In genomic region chr7:151624246-151624928, GRCh38 we compare ENCODE assay signal across 26 cellular contexts.
DNase-seq lines count a peak whose midpoint lies in the region; ATAC-seq and TF ChIP-seq lines count a peak whose summit lies in the region.
"Had no signal": no experiment of that assay in that cellular context is flagged by ENCODE, and none has a peak within 500 bp of the region (broad histone marks: within the 10 kb centered on the region; RNA-seq: fewer than 3 reads in every experiment).

No MANE protein-coding gene starts in this region.

- H3K4me1 Mint-ChIP-seq in WTC11 (peaks cover 42% of the 10 kb centered on the region), immature natural killer cell (peaks cover 28 to 44% of the 10 kb centered on the region in 2 donors)
- H3K4me1 Mint-ChIP-seq in stimulated activated naive CD8-positive, alpha-beta T cell treated with anti-CD3 and anti-CD28 coated beads, Interleukin-15, amount 100 ng/mL, for 72 hours = peaks cover 36% of the 10 kb centered on the region

- intact Hi-C loops in lower lobe of right lung (cut with DNase I) = no loop called here

- CTCF ChIA-PET in WTC11 (lab: Charles Lee) = interaction anchor here (1.3 kb wide), 1 partner anchor 112 kb away, joined by 3 read pairs; no protein-coding TSS in a partner anchor

- H3K9me3 Mint-ChIP-seq in WTC11 (no peaks in the 10 kb centered on the region), immature natural killer cell (no peaks in the 10 kb centered on the region)
- H3K9me3 Mint-ChIP-seq in stimulated activated naive CD8-positive, alpha-beta T cell treated with anti-CD3 and anti-CD28 coated beads, Interleukin-15, amount 100 ng/mL, for 72 hours = no peaks in the 10 kb centered on the region
- H3K9me3 Mint-ChIP-seq: CD8-positive, alpha-beta memory T cell; T-cell had no signal

- peaks cover 7% of the 10 kb centered on the region for H3K27me3 Mint-ChIP-seq in WTC11 (ENCODE audit: low read depth)
- H3K27me3 Mint-ChIP-seq in immature natural killer cell (ENCODE audit: low read depth in 3 of 3) = peaks cover 0 to 5% (median 0%) of the 10 kb centered on the region in 3 donors
- H3K27me3 Mint-ChIP-seq in stimulated activated naive CD8-positive, alpha-beta T cell treated with anti-CD3 and anti-CD28 coated beads, Interleukin-15, amount 100 ng/mL, for 72 hours = no peaks in the 10 kb centered on the region
- H3K27me3 Mint-ChIP-seq: CD8-positive, alpha-beta memory T cell; progenitor cell of endocrine pancreas; T-cell had no signal

- ATAC-seq in WTC11 (no peak), HG02588 (IDR thresholded peaks at IDR 0.05; ENCODE audit: unreplicated experiment) (no peak), lower lobe of right lung (no peak)
- ATAC-seq in stimulated activated naive CD8-positive, alpha-beta T cell treated with anti-CD3 and anti-CD28 coated beads, Interleukin-15, amount 100 ng/mL, for 72 hours = no peak
- ATAC-seq: HCT116, left lobe of liver, T-cell had no signal

- no peaks in the 10 kb centered on the region for H3K36me3 ChIP-seq in lower lobe of right lung
- H3K36me3 ChIP-seq: transverse colon had no signal

- H3K27ac ChIP-seq in lower lobe of right lung = no peak overlapping the region
- H3K27ac ChIP-seq: epithelial cell of prostate, transverse colon had no signal

- no peaks in the 10 kb centered on the region for H3K4me1 ChIP-seq in lower lobe of right lung

- peak; percentile 14 for DNase-seq in stimulated activated CD4-positive, alpha-beta T cell treated with anti-CD3 and anti-CD28 coated beads, Interleukin-15, amount 100 ng/mL, for 24 hours
- DNase-seq in stimulated activated CD4-positive, alpha-beta T cell treated with anti-CD3 and anti-CD28 coated beads, Interleukin-4, amount 100 ng/mL, for 24 hours = no peak
- no peak for DNase-seq in WTC11 (ENCODE audit: low spot score)
- DNase-seq in immature natural killer cell = peak; percentile 9 to 18 (median 13)
- DNase-seq in stimulated activated naive CD8-positive, alpha-beta T cell treated with anti-CD3 and anti-CD28 coated beads, Interleukin-15, amount 100 ng/mL, for 72 hours = no peak
- DNase-seq in HCEC 1CT = no peak
- DNase-seq in lower lobe of right lung = no peak
- DNase-seq: activated effector memory CD4-positive, alpha-beta T cell treated with Interleukin-2 at 50 U/mL for 16 hours; amniotic stem cell; CD8-positive, alpha-beta memory T cell; central memory CD4-positive, alpha-beta T cell; heart right ventricle; Karpas-422; NCI-H1930; NCI-H2227 treated with DMSO at 0.1 percent for 48 hours; NCI-H774; SHP77 treated with DMSO at 0.1 percent for 48 hours; stimulated activated CD4-positive, alpha-beta T cell treated with anti-CD3 and anti-CD28 coated beads, Interleukin-4, amount 100 ng/mL, for 1 hour; transverse colon had no signal

- peaks cover 2% of the 10 kb centered on the region for H3K36me3 Mint-ChIP-seq in WTC11
- peaks cover 0 to 4% (median 0%) of the 10 kb centered on the region in 3 donors for H3K36me3 Mint-ChIP-seq in immature natural killer cell

- no peaks in the 10 kb centered on the region for H3K9me3 ChIP-seq in lower lobe of right lung
- H3K9me3 ChIP-seq: heart right ventricle, transverse colon had no signal

- POLR2A ChIA-PET in WTC11 (lab: Charles Lee) = interaction anchor here (0.7 kb wide), 1 partner anchor 1114 kb away, joined by 3 read pairs; no protein-coding TSS in a partner anchor

- H3K4me3 ChIP-seq in lower lobe of right lung = no peak overlapping the region
- H3K4me3 ChIP-seq: heart right ventricle, skin epidermis, transverse colon had no signal

- no peak overlapping the region for H3K4me3 Mint-ChIP-seq in WTC11
- H3K4me3 Mint-ChIP-seq in immature natural killer cell = peak overlapping the region in 1 of 5 donors; percentile 61
- no peak overlapping the region for H3K4me3 Mint-ChIP-seq in stimulated activated naive CD8-positive, alpha-beta T cell treated with anti-CD3 and anti-CD28 coated beads, Interleukin-15, amount 100 ng/mL, for 72 hours
- H3K4me3 Mint-ChIP-seq: T-cell had no signal

- no peaks in the 10 kb centered on the region for H3K27me3 ChIP-seq in lower lobe of right lung (ENCODE audit: low read depth)
- H3K27me3 ChIP-seq: heart right ventricle, transverse colon had no signal

- H3K27ac Mint-ChIP-seq in WTC11 (0 out of 2 replicates have a peak overlapping the region, but pooled peaks have one; percentile 17), immature natural killer cell (peak overlapping the region in 4 of 6 donors; percentile 55 to 77 (median 62))
- H3K27ac Mint-ChIP-seq in stimulated activated naive CD8-positive, alpha-beta T cell treated with anti-CD3 and anti-CD28 coated beads, Interleukin-15, amount 100 ng/mL, for 72 hours = peak overlapping the region; percentile 22 to 47
- H3K27ac Mint-ChIP-seq: progenitor cell of endocrine pancreas, T-cell had no signal

- TF ChIP-seq CTCF in WTC11 (IDR thresholded peaks at IDR 0.05) = no peak
- TF ChIP-seq CTCF in lower lobe of right lung (IDR thresholded peaks at IDR 0.05) = no peak

TF ChIP-seq in WTC11, 78 proteins besides CTCF, POLR2A, EP300 and RAD21 (continues in another document):
- TF ChIP-seq NFATC4 (CRISPR knock-in tag; IDR thresholded peaks at IDR 0.05) (no peak), IRF1 (CRISPR knock-in tag; IDR thresholded peaks at IDR 0.05) (no peak), CREM (CRISPR knock-in tag; IDR thresholded peaks at IDR 0.05) (no peak), PRDM15 (CRISPR knock-in tag; IDR thresholded peaks at IDR 0.05) (no peak), MLX (CRISPR knock-in tag; IDR thresholded peaks at IDR 0.05) (no peak), ZNF317 (CRISPR knock-in tag; IDR thresholded peaks at IDR 0.05; ENCODE audit: borderline replicate concordance, low read depth) (no peak), FOXP1 (CRISPR knock-in tag; IDR thresholded peaks at IDR 0.05; ENCODE audit: borderline replicate concordance) (no peak), NR1H2 (CRISPR knock-in tag; IDR thresholded peaks at IDR 0.05) (no peak), ELF4 (CRISPR knock-in tag; IDR thresholded peaks at IDR 0.05; ENCODE audit: low read depth) (no peak), USF1 (CRISPR knock-in tag; IDR thresholded peaks at IDR 0.05) (no peak), ETV6 (CRISPR knock-in tag; IDR thresholded peaks at IDR 0.05) (no peak), ZNF671 (CRISPR knock-in tag; IDR thresholded peaks at IDR 0.05) (no peak), ZBTB21 (CRISPR knock-in tag; IDR thresholded peaks at IDR 0.05; ENCODE audit: borderline replicate concordance) (no peak), RORB (CRISPR knock-in tag; IDR thresholded peaks at IDR 0.05) (no peak), GTF2I (CRISPR knock-in tag; conservative IDR thresholded peaks at IDR 0.05) (no peak), ESRRA (CRISPR knock-in tag; IDR thresholded peaks at IDR 0.05; ENCODE audit: borderline replicate concordance) (no peak), HMGA2 (CRISPR knock-in tag; IDR thresholded peaks at IDR 0.05) (no peak), CBFB (CRISPR knock-in tag; IDR thresholded peaks at IDR 0.05; ENCODE audit: low read depth) (no peak)

Comparison
In these comparisons a context has a peak if more than half of its experiments do, and no peak if none do; other contexts are left out.
1. DNase-seq: peak in stimulated activated CD4-positive, alpha-beta T cell treated with anti-CD3 and anti-CD28 coated beads, Interleukin-15, amount 100 ng/mL, for 24 hours (single experiment) and immature natural killer cell (3 of 3); none in stimulated activated CD4-positive, alpha-beta T cell treated with anti-CD3 and anti-CD28 coated beads, Interleukin-4, amount 100 ng/mL, for 24 hours (single experiment), WTC11 (single experiment), stimulated activated naive CD8-positive, alpha-beta T cell treated with anti-CD3 and anti-CD28 coated beads, Interleukin-15, amount 100 ng/mL, for 72 hours (0 of 2), HCEC 1CT (single experiment) and lower lobe of right lung (single experiment).
2. Peak in every context shown above with its lines, with median percentiles within 50 percentile points of each other: H3K27ac Mint-ChIP-seq.